ENCODE assay signal across 1 cellular context in the genomic region with DNA sequence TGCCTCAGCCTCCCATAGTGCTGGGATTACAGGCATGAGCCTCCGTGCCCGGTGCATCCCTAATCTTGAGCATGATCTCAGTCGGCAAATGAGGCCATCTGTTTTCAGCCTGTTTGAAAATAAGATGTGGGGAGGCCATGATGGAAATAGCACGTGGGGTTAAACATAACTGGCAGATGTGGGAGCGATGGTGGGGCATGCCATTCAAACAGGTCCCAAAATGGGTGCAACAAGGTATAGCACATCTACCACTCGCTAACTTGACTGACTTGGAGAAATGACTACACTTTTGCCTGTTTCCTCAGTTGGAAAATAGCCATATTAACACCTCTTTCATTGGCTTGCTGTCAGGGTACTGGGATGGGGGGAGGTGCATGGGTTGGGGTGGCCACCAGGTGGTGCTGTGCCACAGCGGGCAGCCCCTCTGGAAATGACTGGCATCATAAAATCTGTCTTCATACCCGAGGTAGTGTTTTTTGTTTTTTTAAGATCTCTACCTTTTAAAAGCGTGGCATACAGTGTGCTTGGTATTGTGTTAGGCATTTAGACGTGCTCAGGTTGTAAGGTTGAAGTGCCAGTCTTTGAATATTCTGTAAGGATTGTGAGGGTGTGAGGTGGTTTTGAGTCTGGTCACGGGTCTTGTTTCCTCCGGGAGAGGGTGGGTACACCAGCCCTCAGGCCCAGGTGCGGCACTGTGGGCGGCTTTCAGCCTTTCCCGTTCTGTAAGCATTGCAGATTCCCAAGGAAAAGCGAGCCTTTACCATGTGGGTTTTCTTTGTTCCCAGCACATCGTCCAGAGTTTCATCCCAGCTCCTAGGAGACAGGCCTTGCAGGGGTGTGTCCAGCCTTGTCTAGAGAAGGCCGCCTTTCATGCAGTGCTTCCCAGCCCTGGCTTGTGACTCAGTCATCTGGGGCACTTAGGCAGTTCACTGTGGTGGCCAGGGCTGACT.
TF ChIP-seq lines count a peak whose summit lies in the region.

No MANE protein-coding gene starts in this region.

TF ChIP-seq in GM12878, 131 proteins besides CTCF, POLR2A, EP300 and RAD21 (continued from another document):
- TF ChIP-seq MTA2 (IDR thresholded peaks at IDR 0.05; ENCODE audit: low read depth) (peak; percentile 19; the same call in 1 of the 2 replicates), PAX8 (IDR thresholded peaks at IDR 0.05) (no peak), BHLHE40 (IDR thresholded peaks at IDR 0.05; ENCODE audit: borderline replicate concordance in 1 of 2, low read depth in 2 of 2, low read length in 1 of 2) (0 out of 4 replicates have a peak, but pooled peaks of 1 of the 2 experiments have one; percentile 45), ZNF207 (IDR thresholded peaks at IDR 0.05; ENCODE audit: borderline replicate concordance) (peak; percentile 45; the same call in 1 of the 2 replicates), SMAD5 (IDR thresholded peaks at IDR 0.05; ENCODE audit: low read depth) (peak; percentile 60; the same call in 1 of the 2 replicates), CBX5 (IDR thresholded peaks at IDR 0.05; ENCODE audit: low read depth) (0 out of 2 replicates have a peak, but pooled peaks have one; percentile 44), RFX5 (IDR thresholded peaks at IDR 0.05; ENCODE audit: low read depth, low read length) (no peak), YY1 (IDR thresholded peaks at IDR 0.05; ENCODE audit: low read depth, low read length) (peak; percentile 70; the same call in 1 of the 2 replicates), BACH1 (IDR thresholded peaks at IDR 0.05; ENCODE audit: borderline replicate concordance) (peak; percentile 66), JUNB (IDR thresholded peaks at IDR 0.05) (peak; percentile 75), CHD2 (IDR thresholded peaks at IDR 0.05; ENCODE audit: borderline replicate concordance, low read depth, low read length) (peak; percentile 58; the same call in 1 of the 2 replicates), ZNF217 (IDR thresholded peaks at IDR 0.05) (no peak), RB1 (IDR thresholded peaks at IDR 0.05; ENCODE audit: borderline replicate concordance) (no peak), HDGF (IDR thresholded peaks at IDR 0.05) (no peak), FOXK2 (IDR thresholded peaks at IDR 0.05) (no peak)
- TF ChIP-seq, protein P1, sequence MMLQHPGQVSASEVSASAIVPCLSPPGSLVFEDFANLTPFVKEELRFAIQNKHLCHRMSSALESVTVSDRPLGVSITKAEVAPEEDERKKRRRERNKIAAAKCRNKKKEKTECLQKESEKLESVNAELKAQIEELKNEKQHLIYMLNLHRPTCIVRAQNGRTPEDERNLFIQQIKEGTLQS (IDR thresholded peaks at IDR 0.05; ENCODE audit: borderline replicate concordance, extremely low read depth, low read depth, low read length), result no peak
- TF ChIP-seq, protein P2, sequence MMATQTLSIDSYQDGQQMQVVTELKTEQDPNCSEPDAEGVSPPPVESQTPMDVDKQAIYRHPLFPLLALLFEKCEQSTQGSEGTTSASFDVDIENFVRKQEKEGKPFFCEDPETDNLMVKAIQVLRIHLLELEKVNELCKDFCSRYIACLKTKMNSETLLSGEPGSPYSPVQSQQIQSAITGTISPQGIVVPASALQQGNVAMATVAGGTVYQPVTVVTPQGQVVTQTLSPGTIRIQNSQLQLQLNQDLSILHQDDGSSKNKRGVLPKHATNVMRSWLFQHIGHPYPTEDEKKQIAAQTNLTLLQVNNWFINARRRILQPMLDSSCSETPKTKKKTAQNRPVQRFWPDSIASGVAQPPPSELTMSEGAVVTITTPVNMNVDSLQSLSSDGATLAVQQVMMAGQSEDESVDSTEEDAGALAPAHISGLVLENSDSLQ (IDR thresholded peaks at IDR 0.05), result peak; percentile 67; the same call in 1 of the 2 replicates
- TF ChIP-seq, protein P3, sequence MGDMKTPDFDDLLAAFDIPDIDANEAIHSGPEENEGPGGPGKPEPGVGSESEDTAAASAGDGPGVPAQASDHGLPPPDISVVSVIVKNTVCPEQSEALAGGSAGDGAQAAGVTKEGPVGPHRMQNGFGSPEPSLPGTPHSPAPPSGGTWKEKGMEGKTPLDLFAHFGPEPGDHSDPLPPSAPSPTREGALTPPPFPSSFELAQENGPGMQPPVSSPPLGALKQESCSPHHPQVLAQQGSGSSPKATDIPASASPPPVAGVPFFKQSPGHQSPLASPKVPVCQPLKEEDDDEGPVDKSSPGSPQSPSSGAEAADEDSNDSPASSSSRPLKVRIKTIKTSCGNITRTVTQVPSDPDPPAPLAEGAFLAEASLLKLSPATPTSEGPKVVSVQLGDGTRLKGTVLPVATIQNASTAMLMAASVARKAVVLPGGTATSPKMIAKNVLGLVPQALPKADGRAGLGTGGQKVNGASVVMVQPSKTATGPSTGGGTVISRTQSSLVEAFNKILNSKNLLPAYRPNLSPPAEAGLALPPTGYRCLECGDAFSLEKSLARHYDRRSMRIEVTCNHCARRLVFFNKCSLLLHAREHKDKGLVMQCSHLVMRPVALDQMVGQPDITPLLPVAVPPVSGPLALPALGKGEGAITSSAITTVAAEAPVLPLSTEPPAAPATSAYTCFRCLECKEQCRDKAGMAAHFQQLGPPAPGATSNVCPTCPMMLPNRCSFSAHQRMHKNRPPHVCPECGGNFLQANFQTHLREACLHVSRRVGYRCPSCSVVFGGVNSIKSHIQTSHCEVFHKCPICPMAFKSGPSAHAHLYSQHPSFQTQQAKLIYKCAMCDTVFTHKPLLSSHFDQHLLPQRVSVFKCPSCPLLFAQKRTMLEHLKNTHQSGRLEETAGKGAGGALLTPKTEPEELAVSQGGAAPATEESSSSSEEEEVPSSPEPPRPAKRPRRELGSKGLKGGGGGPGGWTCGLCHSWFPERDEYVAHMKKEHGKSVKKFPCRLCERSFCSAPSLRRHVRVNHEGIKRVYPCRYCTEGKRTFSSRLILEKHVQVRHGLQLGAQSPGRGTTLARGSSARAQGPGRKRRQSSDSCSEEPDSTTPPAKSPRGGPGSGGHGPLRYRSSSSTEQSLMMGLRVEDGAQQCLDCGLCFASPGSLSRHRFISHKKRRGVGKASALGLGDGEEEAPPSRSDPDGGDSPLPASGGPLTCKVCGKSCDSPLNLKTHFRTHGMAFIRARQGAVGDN (IDR thresholded peaks at IDR 0.05), result peak; percentile 29; the same call in 1 of the 2 replicates
- TF ChIP-seq, protein P4, sequence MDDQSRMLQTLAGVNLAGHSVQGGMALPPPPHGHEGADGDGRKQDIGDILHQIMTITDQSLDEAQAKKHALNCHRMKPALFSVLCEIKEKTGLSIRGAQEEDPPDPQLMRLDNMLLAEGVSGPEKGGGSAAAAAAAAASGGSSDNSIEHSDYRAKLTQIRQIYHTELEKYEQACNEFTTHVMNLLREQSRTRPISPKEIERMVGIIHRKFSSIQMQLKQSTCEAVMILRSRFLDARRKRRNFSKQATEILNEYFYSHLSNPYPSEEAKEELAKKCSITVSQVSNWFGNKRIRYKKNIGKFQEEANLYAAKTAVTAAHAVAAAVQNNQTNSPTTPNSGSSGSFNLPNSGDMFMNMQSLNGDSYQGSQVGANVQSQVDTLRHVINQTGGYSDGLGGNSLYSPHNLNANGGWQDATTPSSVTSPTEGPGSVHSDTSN (IDR thresholded peaks at IDR 0.05; ENCODE audit: insufficient replicate concordance, low read depth, low read length), result peak; percentile 21
- TF ChIP-seq, protein P5, sequence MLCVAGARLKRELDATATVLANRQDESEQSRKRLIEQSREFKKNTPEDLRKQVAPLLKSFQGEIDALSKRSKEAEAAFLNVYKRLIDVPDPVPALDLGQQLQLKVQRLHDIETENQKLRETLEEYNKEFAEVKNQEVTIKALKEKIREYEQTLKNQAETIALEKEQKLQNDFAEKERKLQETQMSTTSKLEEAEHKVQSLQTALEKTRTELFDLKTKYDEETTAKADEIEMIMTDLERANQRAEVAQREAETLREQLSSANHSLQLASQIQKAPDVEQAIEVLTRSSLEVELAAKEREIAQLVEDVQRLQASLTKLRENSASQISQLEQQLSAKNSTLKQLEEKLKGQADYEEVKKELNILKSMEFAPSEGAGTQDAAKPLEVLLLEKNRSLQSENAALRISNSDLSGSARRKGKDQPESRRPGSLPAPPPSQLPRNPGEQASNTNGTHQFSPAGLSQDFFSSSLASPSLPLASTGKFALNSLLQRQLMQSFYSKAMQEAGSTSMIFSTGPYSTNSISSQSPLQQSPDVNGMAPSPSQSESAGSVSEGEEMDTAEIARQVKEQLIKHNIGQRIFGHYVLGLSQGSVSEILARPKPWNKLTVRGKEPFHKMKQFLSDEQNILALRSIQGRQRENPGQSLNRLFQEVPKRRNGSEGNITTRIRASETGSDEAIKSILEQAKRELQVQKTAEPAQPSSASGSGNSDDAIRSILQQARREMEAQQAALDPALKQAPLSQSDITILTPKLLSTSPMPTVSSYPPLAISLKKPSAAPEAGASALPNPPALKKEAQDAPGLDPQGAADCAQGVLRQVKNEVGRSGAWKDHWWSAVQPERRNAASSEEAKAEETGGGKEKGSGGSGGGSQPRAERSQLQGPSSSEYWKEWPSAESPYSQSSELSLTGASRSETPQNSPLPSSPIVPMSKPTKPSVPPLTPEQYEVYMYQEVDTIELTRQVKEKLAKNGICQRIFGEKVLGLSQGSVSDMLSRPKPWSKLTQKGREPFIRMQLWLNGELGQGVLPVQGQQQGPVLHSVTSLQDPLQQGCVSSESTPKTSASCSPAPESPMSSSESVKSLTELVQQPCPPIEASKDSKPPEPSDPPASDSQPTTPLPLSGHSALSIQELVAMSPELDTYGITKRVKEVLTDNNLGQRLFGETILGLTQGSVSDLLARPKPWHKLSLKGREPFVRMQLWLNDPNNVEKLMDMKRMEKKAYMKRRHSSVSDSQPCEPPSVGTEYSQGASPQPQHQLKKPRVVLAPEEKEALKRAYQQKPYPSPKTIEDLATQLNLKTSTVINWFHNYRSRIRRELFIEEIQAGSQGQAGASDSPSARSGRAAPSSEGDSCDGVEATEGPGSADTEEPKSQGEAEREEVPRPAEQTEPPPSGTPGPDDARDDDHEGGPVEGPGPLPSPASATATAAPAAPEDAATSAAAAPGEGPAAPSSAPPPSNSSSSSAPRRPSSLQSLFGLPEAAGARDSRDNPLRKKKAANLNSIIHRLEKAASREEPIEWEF (IDR thresholded peaks at IDR 0.05; ENCODE audit: insufficient replicate concordance, low read depth, low read length), result no peak
- TF ChIP-seq, protein P6, sequence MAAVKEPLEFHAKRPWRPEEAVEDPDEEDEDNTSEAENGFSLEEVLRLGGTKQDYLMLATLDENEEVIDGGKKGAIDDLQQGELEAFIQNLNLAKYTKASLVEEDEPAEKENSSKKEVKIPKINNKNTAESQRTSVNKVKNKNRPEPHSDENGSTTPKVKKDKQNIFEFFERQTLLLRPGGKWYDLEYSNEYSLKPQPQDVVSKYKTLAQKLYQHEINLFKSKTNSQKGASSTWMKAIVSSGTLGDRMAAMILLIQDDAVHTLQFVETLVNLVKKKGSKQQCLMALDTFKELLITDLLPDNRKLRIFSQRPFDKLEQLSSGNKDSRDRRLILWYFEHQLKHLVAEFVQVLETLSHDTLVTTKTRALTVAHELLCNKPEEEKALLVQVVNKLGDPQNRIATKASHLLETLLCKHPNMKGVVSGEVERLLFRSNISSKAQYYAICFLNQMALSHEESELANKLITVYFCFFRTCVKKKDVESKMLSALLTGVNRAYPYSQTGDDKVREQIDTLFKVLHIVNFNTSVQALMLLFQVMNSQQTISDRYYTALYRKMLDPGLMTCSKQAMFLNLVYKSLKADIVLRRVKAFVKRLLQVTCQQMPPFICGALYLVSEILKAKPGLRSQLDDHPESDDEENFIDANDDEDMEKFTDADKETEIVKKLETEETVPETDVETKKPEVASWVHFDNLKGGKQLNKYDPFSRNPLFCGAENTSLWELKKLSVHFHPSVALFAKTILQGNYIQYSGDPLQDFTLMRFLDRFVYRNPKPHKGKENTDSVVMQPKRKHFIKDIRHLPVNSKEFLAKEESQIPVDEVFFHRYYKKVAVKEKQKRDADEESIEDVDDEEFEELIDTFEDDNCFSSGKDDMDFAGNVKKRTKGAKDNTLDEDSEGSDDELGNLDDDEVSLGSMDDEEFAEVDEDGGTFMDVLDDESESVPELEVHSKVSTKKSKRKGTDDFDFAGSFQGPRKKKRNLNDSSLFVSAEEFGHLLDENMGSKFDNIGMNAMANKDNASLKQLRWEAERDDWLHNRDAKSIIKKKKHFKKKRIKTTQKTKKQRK (IDR thresholded peaks at IDR 0.05; ENCODE audit: low read depth, low read length), result no peak
- TF ChIP-seq, protein P7, sequence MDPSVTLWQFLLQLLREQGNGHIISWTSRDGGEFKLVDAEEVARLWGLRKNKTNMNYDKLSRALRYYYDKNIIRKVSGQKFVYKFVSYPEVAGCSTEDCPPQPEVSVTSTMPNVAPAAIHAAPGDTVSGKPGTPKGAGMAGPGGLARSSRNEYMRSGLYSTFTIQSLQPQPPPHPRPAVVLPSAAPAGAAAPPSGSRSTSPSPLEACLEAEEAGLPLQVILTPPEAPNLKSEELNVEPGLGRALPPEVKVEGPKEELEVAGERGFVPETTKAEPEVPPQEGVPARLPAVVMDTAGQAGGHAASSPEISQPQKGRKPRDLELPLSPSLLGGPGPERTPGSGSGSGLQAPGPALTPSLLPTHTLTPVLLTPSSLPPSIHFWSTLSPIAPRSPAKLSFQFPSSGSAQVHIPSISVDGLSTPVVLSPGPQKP (IDR thresholded peaks at IDR 0.05; ENCODE audit: low read depth, low read length), result 0 out of 2 replicates have a peak, but pooled peaks have one; percentile 13
- TF ChIP-seq, protein P8, sequence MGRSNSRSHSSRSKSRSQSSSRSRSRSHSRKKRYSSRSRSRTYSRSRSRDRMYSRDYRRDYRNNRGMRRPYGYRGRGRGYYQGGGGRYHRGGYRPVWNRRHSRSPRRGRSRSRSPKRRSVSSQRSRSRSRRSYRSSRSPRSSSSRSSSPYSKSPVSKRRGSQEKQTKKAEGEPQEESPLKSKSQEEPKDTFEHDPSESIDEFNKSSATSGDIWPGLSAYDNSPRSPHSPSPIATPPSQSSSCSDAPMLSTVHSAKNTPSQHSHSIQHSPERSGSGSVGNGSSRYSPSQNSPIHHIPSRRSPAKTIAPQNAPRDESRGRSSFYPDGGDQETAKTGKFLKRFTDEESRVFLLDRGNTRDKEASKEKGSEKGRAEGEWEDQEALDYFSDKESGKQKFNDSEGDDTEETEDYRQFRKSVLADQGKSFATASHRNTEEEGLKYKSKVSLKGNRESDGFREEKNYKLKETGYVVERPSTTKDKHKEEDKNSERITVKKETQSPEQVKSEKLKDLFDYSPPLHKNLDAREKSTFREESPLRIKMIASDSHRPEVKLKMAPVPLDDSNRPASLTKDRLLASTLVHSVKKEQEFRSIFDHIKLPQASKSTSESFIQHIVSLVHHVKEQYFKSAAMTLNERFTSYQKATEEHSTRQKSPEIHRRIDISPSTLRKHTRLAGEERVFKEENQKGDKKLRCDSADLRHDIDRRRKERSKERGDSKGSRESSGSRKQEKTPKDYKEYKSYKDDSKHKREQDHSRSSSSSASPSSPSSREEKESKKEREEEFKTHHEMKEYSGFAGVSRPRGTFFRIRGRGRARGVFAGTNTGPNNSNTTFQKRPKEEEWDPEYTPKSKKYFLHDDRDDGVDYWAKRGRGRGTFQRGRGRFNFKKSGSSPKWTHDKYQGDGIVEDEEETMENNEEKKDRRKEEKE (IDR thresholded peaks at IDR 0.05), result no peak
